ENCODE assay signal across 26 cellular contexts in the genomic region with DNA sequence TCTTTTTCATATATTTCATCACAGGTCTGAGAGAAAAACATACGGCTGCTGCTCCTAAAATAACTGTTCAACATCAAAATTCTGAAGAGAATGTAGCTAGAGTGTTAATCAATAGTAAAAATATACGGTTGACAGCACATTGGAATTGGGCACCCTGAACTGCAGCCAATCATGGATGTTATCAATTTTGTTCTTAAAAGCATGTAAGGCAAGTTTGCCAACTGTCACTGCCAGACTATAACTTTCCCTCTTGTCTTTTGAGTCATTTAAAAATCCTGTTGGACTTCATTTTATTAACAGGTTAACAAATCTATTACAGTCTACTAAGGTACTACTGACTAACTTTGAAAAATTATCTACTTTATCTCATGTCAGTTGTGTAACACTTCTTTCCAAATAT.
"Had no signal": no experiment of that assay in that cellular context is flagged by ENCODE, and none has a peak within 500 bp of the region (broad histone marks: within the 10 kb centered on the region; RNA-seq: fewer than 3 reads in every experiment).

No MANE protein-coding gene starts in this region.

- H3K9me3 ChIP-seq: stomach, suprapubic skin, testis, thoracic aorta, thyroid gland, tibial artery, tibial nerve, transverse colon, upper lobe of left lung, upper lobe of right lung, uterus, vagina had no signal

- H3K27ac ChIP-seq: stomach, suprapubic skin, testis, thoracic aorta, thyroid gland, tibial artery, tibial nerve, transverse colon, upper lobe of left lung, upper lobe of right lung, uterus, vagina had no signal

- H3K27me3 ChIP-seq: stomach, suprapubic skin, testis, thyroid gland, tibial artery, tibial nerve, transverse colon, upper lobe of left lung, upper lobe of right lung, uterus, vagina had no signal

- H3K4me1 ChIP-seq: stomach, suprapubic skin, testis, thyroid gland, tibial artery, tibial nerve, transverse colon, upper lobe of left lung, upper lobe of right lung, uterus, vagina had no signal

- DNase-seq: stimulated activated CD4-positive, alpha-beta T cell treated with anti-CD3 and anti-CD28 coated beads, Interleukin-2, amount 100 ng/mL, for 48 hours; stimulated activated CD4-positive, alpha-beta T cell treated with anti-CD3 and anti-CD28 coated beads, Interleukin-4, amount 100 ng/mL, for 1 hour; stimulated activated CD4-positive, alpha-beta T cell treated with anti-CD3 and anti-CD28 coated beads, Interleukin-4, amount 100 ng/mL, for 24 hours; stimulated activated CD4-positive, alpha-beta T cell treated with anti-CD3 and anti-CD28 coated beads, Interleukin-4, amount 100 ng/mL, for 4 hours; stimulated activated CD8-positive, alpha-beta memory T cell treated with anti-CD3 and anti-CD28 coated beads, Interleukin-4, amount 100 ng/mL, for 48 hours; stimulated activated naive B cell treated with anti-CD40 and anti-IgM and Interleukin-4, amounts not matched to agents 10 μg/mL and 1 μg/mL and 100 μg/mL, for 72 hours; stimulated activated naive CD4-positive, alpha-beta T cell; stimulated activated naive CD4-positive, alpha-beta T cell treated with Interleukin-2 at 50 U/mL for 16 hours; stimulated activated naive CD8-positive, alpha-beta T cell treated with anti-CD3 and anti-CD28 coated beads, Interleukin-15, amount 100 ng/mL, for 72 hours; stimulated activated naive CD8-positive, alpha-beta T cell treated with anti-CD3 and anti-CD28 coated beads, Interleukin-15, Interleukin-2, amounts not matched to agents 100 U/mL and 50 U/mL, for 24 hours; stomach; substantia nigra; testis; thyroid gland; tibial artery; transverse colon; trophoblast cell; upper lobe of left lung; upper lobe of right lung; uterus had no signal

- H3K36me3 ChIP-seq: stomach, suprapubic skin, thoracic aorta, thyroid gland, tibial artery, tibial nerve, transverse colon, upper lobe of left lung, upper lobe of right lung, uterus, vagina had no signal

- ATAC-seq: stimulated activated effector memory CD8-positive, alpha-beta T cell treated with anti-CD3 and anti-CD28 coated beads, Interleukin-12 subunit alpha, Interleukin-12 subunit beta, amount 100 ng/mL, for 72 hours; stimulated activated memory B cell treated with anti-CD40 and anti-IgM and Interleukin-4, amounts not matched to agents 10 μg/mL and 1 μg/mL and 100 μg/mL, for 72 hours; stimulated activated naive B cell treated with anti-CD40 and anti-IgM and Interleukin-4, amounts not matched to agents 10 μg/mL and 1 μg/mL and 100 μg/mL, for 72 hours; stimulated activated naive CD8-positive, alpha-beta T cell treated with anti-CD3 and anti-CD28 coated beads, Interleukin-15, amount 100 ng/mL, for 72 hours; stimulated activated naive CD8-positive, alpha-beta T cell treated with anti-CD3 and anti-CD28 coated beads, Interleukin-15, Interleukin-2, amounts not matched to agents 100 U/mL and 50 U/mL, for 24 hours; upper lobe of right lung had no signal

- H3K4me3 ChIP-seq: stomach, suprapubic skin, testis, thoracic aorta, thyroid gland, tibial artery, tibial nerve, transverse colon, upper lobe of left lung, upper lobe of right lung, uterus, vagina had no signal
